ENCODE assay signal across 10 cellular contexts in genomic region chr11:107957109-107957588, GRCh38. TPM values are rescaled to one million over a fixed set of nuclear protein-coding genes. Genes with fewer than 3 reads are reported as not detected.
DNase-seq lines count a peak whose midpoint lies in the region; TF ChIP-seq lines count a peak whose summit lies in the region.
"Had no signal": no experiment of that assay in that cellular context is flagged by ENCODE, and none has a peak within 500 bp of the region (broad histone marks: within the 10 kb centered on the region; RNA-seq: fewer than 3 reads in every experiment).

No MANE protein-coding gene starts in this region.

- in situ Hi-C loops in GM23248 (cut with MboI), result no loop called here

- no peak overlapping the region for H3K23ac ChIP-seq in mesendoderm (ENCODE audit: low read length)

- H4K8ac ChIP-seq in mesendoderm (ENCODE audit: low read depth, low read length), result no peak overlapping the region

- no peaks in the 10 kb centered on the region for H3K36me3 ChIP-seq in GM23248 (ENCODE audit: low read depth)
- H3K36me3 ChIP-seq in mesendoderm (ENCODE audit: control insufficient read depth, insufficient read depth, low read length), result no peaks in the 10 kb centered on the region
- H3K36me3 ChIP-seq: heart right ventricle, thyroid gland had no signal

- no peaks in the 10 kb centered on the region for H3K79me2 ChIP-seq in GM23248 (ENCODE audit: insufficient read depth)
- no peaks in the 10 kb centered on the region for H3K79me2 ChIP-seq in mesendoderm (ENCODE audit: control insufficient read depth, insufficient read depth, low read length)

- no peaks in the 10 kb centered on the region for H3K4me1 ChIP-seq in GM23248 (ENCODE audit: insufficient read depth)
- H3K4me1 ChIP-seq in mesendoderm (ENCODE audit: control insufficient read depth, low read depth, low read length), result peaks cover 2% of the 10 kb centered on the region
- H3K4me1 ChIP-seq: thyroid gland had no signal

- whole genome bisulfite sequencing in GM23248 (ENCODE audit: low coverage in 1 of 2, low lambda C conversion rate in 2 of 2, missing lambda C conversion rate in 2 of 2), 2 experiments, result 0% methylated on average over 1 of the region's 1 CpG
- no CpG with 5 or more reads among the region's 1 CpG for WGBS in mesendoderm (ENCODE audit: extremely low coverage, insufficient coverage, low lambda C conversion rate)

- no peak overlapping the region for H3K4ac ChIP-seq in mesendoderm (ENCODE audit: low read depth, low read length)

- H3K27ac Mint-ChIP-seq in T-helper 2 cell treated with Interferon-gamma antibody and Interleukin-4, amounts not matched to agents 5 μg/mL and 100 μg/mL, for 36 hours, result no peak overlapping the region

- H4K5ac ChIP-seq in mesendoderm (ENCODE audit: low read length), result no peak overlapping the region

- H3F3A ChIP-seq in GM23248 (ENCODE audit: insufficient read depth), result no peaks in the 10 kb centered on the region

- no peak overlapping the region for H3K56ac ChIP-seq in mesendoderm (ENCODE audit: low read length)

- H3K4me3 Mint-ChIP-seq in T-helper 2 cell treated with Interferon-gamma antibody and Interleukin-4, amounts not matched to agents 5 μg/mL and 100 μg/mL, for 36 hours, result no peak overlapping the region

- H3K9ac ChIP-seq in GM23248, result no peak overlapping the region
- H3K9ac ChIP-seq in mesendoderm (ENCODE audit: low read length), result no peak overlapping the region

- no peaks in the 10 kb centered on the region for H3K4me1 Mint-ChIP-seq in T-helper 2 cell treated with Interferon-gamma antibody and Interleukin-4, amounts not matched to agents 5 μg/mL and 100 μg/mL, for 36 hours (ENCODE audit: low read depth)

- H2BK120ac ChIP-seq in mesendoderm (ENCODE audit: low read depth, low read length), result no peak overlapping the region

- H3K18ac ChIP-seq in mesendoderm (ENCODE audit: low read length), result no peak overlapping the region

- H2AK5ac ChIP-seq in mesendoderm (ENCODE audit: low read length), result no peak overlapping the region

- H3K9me3 ChIP-seq in GM23248 (ENCODE audit: low read depth), result no peaks in the 10 kb centered on the region
- H3K9me3 ChIP-seq: heart right ventricle, thyroid gland had no signal

- H3K4me3 ChIP-seq in GM23248 (peak overlapping the region; percentile 4; the same call in 1 of the 2 replicates), mesendoderm (ENCODE audit: low read length) (no peak overlapping the region)
- H3K4me3 ChIP-seq: heart right ventricle, thyroid gland had no signal

- H3K27me3 ChIP-seq in GM23248 (replicated peaks; ENCODE audit: insufficient read depth) (peaks cover 38% of the 10 kb centered on the region), mesendoderm (ENCODE audit: insufficient read depth, low read length, poor library complexity) (no peaks in the 10 kb centered on the region)
- H3K27me3 ChIP-seq: thyroid gland had no signal

- H2AFZ ChIP-seq in GM23248, result no peak overlapping the region

- no peaks in the 10 kb centered on the region for H4K20me1 ChIP-seq in GM23248 (ENCODE audit: insufficient read depth)

- DNase-seq in GM04504 (ENCODE audit: low read depth) (peak; percentile 24), GM23248 (peak; percentile 37), mesendoderm (peak; percentile 19), DMS153 (lab: John Stamatoyannopoulos, UW) (no peak), NCI-H1417 (lab: John Stamatoyannopoulos, UW) (no peak), epidermal melanocyte (ENCODE audit: insufficient read length, low spot score) (no peak)
- no peak for DNase-seq in T-helper 2 cell treated with Interferon-gamma antibody and Interleukin-4, amounts not matched to agents 5 μg/mL and 100 μg/mL, for 36 hours (ENCODE audit: low spot score)
- DNase-seq: heart right ventricle had no signal

- no peak overlapping the region for H2BK5ac ChIP-seq in mesendoderm (ENCODE audit: low read length)

- no peaks in the 10 kb centered on the region for H3K9me2 ChIP-seq in GM23248 (ENCODE audit: insufficient read depth)

- H3K9me3 Mint-ChIP-seq in T-helper 2 cell treated with Interferon-gamma antibody and Interleukin-4, amounts not matched to agents 5 μg/mL and 100 μg/mL, for 36 hours, result no peaks in the 10 kb centered on the region

- no peak overlapping the region for H3K27ac ChIP-seq in GM23248
- no peak overlapping the region for H3K27ac ChIP-seq in mesendoderm (ENCODE audit: low read depth, low read length)
- H3K27ac ChIP-seq: thyroid gland had no signal

- peaks cover 6% of the 10 kb centered on the region for H3K27me3 Mint-ChIP-seq in T-helper 2 cell treated with Interferon-gamma antibody and Interleukin-4, amounts not matched to agents 5 μg/mL and 100 μg/mL, for 36 hours (ENCODE audit: low read depth)

- H3K36me3 Mint-ChIP-seq in T-helper 2 cell treated with Interferon-gamma antibody and Interleukin-4, amounts not matched to agents 5 μg/mL and 100 μg/mL, for 36 hours (ENCODE audit: low read depth), result no peaks in the 10 kb centered on the region

- H3K4me2 ChIP-seq in GM23248 (ENCODE audit: unreplicated experiment) (peak overlapping the region; percentile 22), mesendoderm (ENCODE audit: low read length) (no peak overlapping the region)

- no peaks in the 10 kb centered on the region for H3K79me1 ChIP-seq in mesendoderm (ENCODE audit: low read length)

- H2BK15ac ChIP-seq in mesendoderm (replicated peaks; ENCODE audit: low read depth), result no peak overlapping the region

TF ChIP-seq in PFSK-1, 5 proteins besides CTCF, POLR2A, EP300 and RAD21:
- TF ChIP-seq FOXP2 (optimal IDR thresholded peaks at IDR 0.05; ENCODE audit: borderline replicate concordance, extremely low read depth, extremely low read length, insufficient read depth), result no peak
- TF ChIP-seq POLR2AphosphoS5 (IDR thresholded peaks at IDR 0.05; ENCODE audit: low read depth, low read length), result peak; percentile 65
- peak; percentile 91 for TF ChIP-seq SIN3A (IDR thresholded peaks at IDR 0.05; ENCODE audit: borderline replicate concordance, insufficient read depth, low read length)
- peak; percentile 12 to 82; a peak in 2 of 4 replicates for TF ChIP-seq REST (IDR thresholded peaks at IDR 0.05; ENCODE audit: insufficient read depth in 1 of 2, low read depth in 2 of 2, low read length in 2 of 2)
- no peak for TF ChIP-seq TAF1 (IDR thresholded peaks at IDR 0.05; ENCODE audit: borderline replicate concordance, insufficient read depth, low read length)
TF ChIP-seq in PFSK-1: peak in this region for 3.

RNA-seq across cellular contexts. Expression of gene RAB39A, which starts 28.9 kb away (rescaled TPM):
- not detected in 2 replicates for total RNA-seq in GM23248 (2014; rRNA removed; shearing (Covaris generic))
- polyA plus RNA-seq in GM23248 (2016; fragmentation: Nextera tagmentation; extraction: Ambion mirVana), result not detected in 2 replicates
- 2.4 TPM for polyA plus RNA-seq in PFSK-1 (2012; ENCODE audit: insufficient read length, low read depth)
- 4.9 TPM for polyA plus RNA-seq in mesendoderm (2013, experiment 1 of 2)
- polyA plus RNA-seq in mesendoderm (2013, experiment 2 of 2), result 4.8 TPM

RNA-seq across cellular contexts. Expression of gene CUL5, which starts 51.5 kb away (rescaled TPM):
- 24.4 and 37.5 TPM in 2 replicates for total RNA-seq in GM23248 (2014; rRNA removed; shearing (Covaris generic))
- polyA plus RNA-seq in GM23248 (2016; fragmentation: Nextera tagmentation; extraction: Ambion mirVana), result 29.5 and 31.3 TPM in 2 replicates
- polyA plus RNA-seq in PFSK-1 (2012; ENCODE audit: insufficient read length, low read depth), result 19.0 TPM
- polyA plus RNA-seq in mesendoderm (2013, experiment 1 of 2), result 17.5 TPM
- 18.2 TPM for polyA plus RNA-seq in mesendoderm (2013, experiment 2 of 2)

Comparison
In these comparisons a context has a peak if more than half of its experiments do, and no peak if none do; other contexts are left out.
1. DNase-seq: peak in GM04504 (single experiment), GM23248 (single experiment) and mesendoderm (single experiment); none in DMS153 (single experiment), NCI-H1417 (0 of 3), T-helper 2 cell treated with Interferon-gamma antibody and Interleukin-4, amounts not matched to agents 5 μg/mL and 100 μg/mL, for 36 hours (single experiment) and epidermal melanocyte (single experiment).